ENCODE assay signal across 12 cellular contexts in the genomic region with DNA sequence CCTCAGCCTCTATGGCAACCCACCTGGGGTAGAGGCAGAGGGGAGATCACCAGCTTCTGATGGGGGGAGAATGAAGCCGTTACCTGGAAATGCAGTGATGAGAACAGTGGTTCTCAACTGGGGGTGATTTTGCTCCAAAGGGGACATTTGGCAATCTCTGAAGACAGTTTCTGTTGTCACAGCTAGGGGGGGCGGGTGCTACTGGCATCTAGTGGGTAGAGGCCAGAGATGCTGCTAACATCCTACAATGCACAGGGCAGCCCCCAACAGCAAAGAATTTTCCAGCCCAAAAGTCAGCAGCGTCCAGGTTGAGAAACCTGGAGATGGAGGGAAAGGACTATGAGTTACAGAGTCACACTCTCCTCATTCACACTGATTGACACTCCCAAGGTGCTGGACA.
DNase-seq lines count a peak whose midpoint lies in the region; ATAC-seq, FAIRE-seq and TF ChIP-seq lines count a peak whose summit lies in the region.
"Had no signal": no experiment of that assay in that cellular context is flagged by ENCODE, and none has a peak within 500 bp of the region (broad histone marks: within the 10 kb centered on the region; RNA-seq: fewer than 3 reads in every experiment).

No MANE protein-coding gene starts in this region.

- H3K4me1 Mint-ChIP-seq in H9: peaks cover 26 to 31% of the 10 kb centered on the region in 2 experiments
- H3K4me1 Mint-ChIP-seq: naive thymus-derived CD4-positive, alpha-beta T cell had no signal

- no peaks in the 10 kb centered on the region for H3K36me3 ChIP-seq in HepG2 (replicated peaks in 1 of 2; ENCODE audit: control insufficient read depth in 1 of 2, insufficient read depth in 2 of 2, low read length in 2 of 2)
- H3K36me3 ChIP-seq: colonic mucosa, HAP-1 had no signal

- H2BK20ac ChIP-seq in H9 (ENCODE audit: low read depth, low read length, poor library complexity, severe bottlenecking): no peak overlapping the region

- no CpG with 5 or more reads among the region's 3 CpGs for WGBS in H9 (ENCODE audit: extremely low coverage, insufficient read length, low lambda C conversion rate)
- WGBS in HepG2 (ENCODE audit: low lambda C conversion rate): 32% methylated on average over 3 of the region's 3 CpGs

- H3K4me1 ChIP-seq in H9 (ENCODE audit: insufficient read depth, low read length): no peaks in the 10 kb centered on the region; the same call in 1 of the 2 replicates
- peaks cover 17% of the 10 kb centered on the region for H3K4me1 ChIP-seq in HepG2 (ENCODE audit: insufficient read depth, low read length)
- H3K4me1 ChIP-seq: colonic mucosa, HAP-1 had no signal

- H2BK12ac ChIP-seq in H9 (ENCODE audit: insufficient read length, low read depth, low read length): no peak overlapping the region

- no peaks in the 10 kb centered on the region for H3K79me2 ChIP-seq in H9 (ENCODE audit: insufficient read depth, low read length)
- H3K79me2 ChIP-seq in HepG2 (ENCODE audit: insufficient read depth, low read length): no peaks in the 10 kb centered on the region

- H3K27ac ChIP-seq in H9 (ENCODE audit: insufficient read length, low read depth, low read length) (no peak overlapping the region), HepG2 (ENCODE audit: extremely low read length, insufficient read depth, low read length) (no peak overlapping the region)
- H3K27ac ChIP-seq: colonic mucosa had no signal

- no peak overlapping the region for H3K56ac ChIP-seq in H9 (ENCODE audit: insufficient read length, low read depth, low read length)

- H4K20me1 ChIP-seq in H9 (ENCODE audit: control insufficient read depth, insufficient read depth, insufficient read length) (no peaks in the 10 kb centered on the region), HepG2 (ENCODE audit: insufficient read depth, low read length) (no peaks in the 10 kb centered on the region)

- no peak overlapping the region for H4K5ac ChIP-seq in H9 (ENCODE audit: insufficient read length, low read depth, low read length)

- CTCF ChIA-PET in HepG2 (lab: Yijun Ruan, JAX; ENCODE audit: low intra/inter-chr PET ratio, low total read pairs): no interaction called here

- H2BK5ac ChIP-seq in H9 (ENCODE audit: insufficient read length, low read length): no peak overlapping the region

- in situ Hi-C loops in astrocyte of the cerebellum (cut with HindIII; ENCODE audit: low sequenced_read_pairs) (loop anchor here (25.0 kb wide), 1 partner anchor 286 kb away; no protein-coding TSS in a partner anchor), HepG2 (cut with HindIII; ENCODE audit: extremely low pct_ligation_motif_present, low pct_unique_long_range_greater_than_20kb) (no loop called here)

- BruUV-seq in HepG2 (replicated peaks; lab: Mats Ljungman, UMichigan): no TSS peak

- no peak overlapping the region for H3T11ph ChIP-seq in H9 (ENCODE audit: low read length)

- H3K4me3 ChIP-seq in astrocyte of the cerebellum (ENCODE audit: low read depth, low read length) (no peak overlapping the region), HepG2 (replicated peaks in 1 of 3; ENCODE audit: insufficient read depth in 1 of 3, low read depth in 2 of 3, low read length in 3 of 3) (no peak overlapping the region)
- H3K4me3 ChIP-seq: colonic mucosa, HAP-1 had no signal

- peak; percentile 75 for ATAC-seq in HepG2
- ATAC-seq in GM18520 (IDR thresholded peaks at IDR 0.05; ENCODE audit: unreplicated experiment): no peak
- ATAC-seq: naive thymus-derived CD4-positive, alpha-beta T cell had no signal

- no peak for TF ChIP-seq RAD21 in HepG2 (CRISPR knock-in tag; IDR thresholded peaks at IDR 0.05)

- H3K9ac ChIP-seq in H9 (ENCODE audit: extremely low read depth, insufficient read length, low read length) (no peak overlapping the region), HepG2 (ENCODE audit: insufficient read depth, low read depth, low read length) (no peak overlapping the region)

- no peak overlapping the region for H3K14ac ChIP-seq in H9 (ENCODE audit: insufficient read depth, low read length)

- no peaks in the 10 kb centered on the region; a peak in 1 of 7 replicates for H3K36me3 Mint-ChIP-seq in H9 (ENCODE audit: insufficient read depth in 1 of 3, low read depth in 3 of 3)

- H3K27ac Mint-ChIP-seq in H9: no peak overlapping the region

- H3K4ac ChIP-seq in H9 (ENCODE audit: low read depth, low read length): no peak overlapping the region

- TF ChIP-seq CTCF in AG09319 (IDR thresholded peaks at IDR 0.05; ENCODE audit: low read depth, low read length) (peak; percentile 12), H9 (conservative IDR thresholded peaks at IDR 0.05) (peak; percentile 51), astrocyte of the cerebellum (IDR thresholded peaks at IDR 0.05; ENCODE audit: low read depth, low read length, missing control alignments) (peak; percentile 2), HepG2 (CRISPR knock-in tag; IDR thresholded peaks at IDR 0.05) (no peak)

- no peak overlapping the region for H3K23ac ChIP-seq in H9 (ENCODE audit: insufficient read length, low read depth, low read length)

- H2BK15ac ChIP-seq in H9 (ENCODE audit: low read depth, low read length): no peak overlapping the region

- no peaks in the 10 kb centered on the region for H3K79me1 ChIP-seq in H9 (ENCODE audit: insufficient read depth, low read depth, low read length, poor library complexity, severe bottlenecking)

- H2AFZ ChIP-seq in H9 (ENCODE audit: low read length): no peak overlapping the region
- no peak overlapping the region for H2AFZ ChIP-seq in HepG2 (ENCODE audit: low read length)

- H4K8ac ChIP-seq in H9 (replicated peaks; ENCODE audit: insufficient read length, low read depth, low read length): no peak overlapping the region

- H3K9me3 Mint-ChIP-seq in H9: no peaks in the 10 kb centered on the region
- H3K9me3 Mint-ChIP-seq: naive thymus-derived CD4-positive, alpha-beta T cell had no signal

- no peaks in the 10 kb centered on the region for H3K27me3 ChIP-seq in H9 (ENCODE audit: insufficient read depth, low read length)
- H3K27me3 ChIP-seq in HepG2 (ENCODE audit: control insufficient read depth in 1 of 2, insufficient read depth in 2 of 2, low read length in 2 of 2): no peaks in the 10 kb centered on the region; a peak in 1 of 5 replicates
- H3K27me3 ChIP-seq: colonic mucosa had no signal

- no peaks in the 10 kb centered on the region for H3K23me2 ChIP-seq in H9 (ENCODE audit: insufficient read length, low read depth, low read length, poor library complexity, severe bottlenecking)

- no peak overlapping the region for H4K91ac ChIP-seq in H9 (ENCODE audit: insufficient read length, low read depth, low read length)

- no peak for FAIRE-seq in HepG2 (lab: Jason Lieb, UNC)

- H3K4me2 ChIP-seq in H9 (ENCODE audit: insufficient read depth, insufficient read length, low read length) (no peak overlapping the region), HepG2 (ENCODE audit: low read depth, low read length) (peak overlapping the region; percentile 49; the same call in 1 of the 2 replicates)

- no peak overlapping the region for H2AK5ac ChIP-seq in H9 (ENCODE audit: insufficient read length, low read length)

- H3K4me3 Mint-ChIP-seq in H9: no peak overlapping the region
- H3K4me3 Mint-ChIP-seq: naive thymus-derived CD4-positive, alpha-beta T cell had no signal

- no peaks in the 10 kb centered on the region for H3K9me3 ChIP-seq in H9 (ENCODE audit: control insufficient read depth, low read depth, low read length)
- no peaks in the 10 kb centered on the region for H3K9me3 ChIP-seq in HepG2 (ENCODE audit: low read length)
- H3K9me3 ChIP-seq: colonic mucosa, HAP-1 had no signal

- POLR2A ChIA-PET in HepG2 (lab: Yijun Ruan, JAX): no interaction called here

- TF ChIP-seq EP300 in HepG2 (IDR thresholded peaks at IDR 0.05; ENCODE audit: low read depth in 2 of 2, low read length in 2 of 2): no peak
- no peak for TF ChIP-seq EP300 in HepG2 (CRISPR knock-in tag; IDR thresholded peaks at IDR 0.05; ENCODE audit: borderline replicate concordance)

- DNase-seq in AG09319 (ENCODE audit: extremely low read depth, low read depth) (no peak), H9 (no peak), astrocyte of the cerebellum (ENCODE audit: low read depth) (no peak), HepG2 (ENCODE audit: low spot score) (no peak), RPMI8226 (no peak), NCI-H2107 (lab: John Stamatoyannopoulos, UW) (no peak), germinal center (ENCODE audit: low spot score) (no peak)
- DNase-seq: colonic mucosa; COR-L47; naive thymus-derived CD4-positive, alpha-beta T cell had no signal

- H3K18ac ChIP-seq in H9 (ENCODE audit: insufficient read length, low read depth, low read length): no peak overlapping the region

- intact Hi-C loops in HepG2 (cut with micrococcal nuclease; ENCODE audit: unreplicated experiment): no loop called here

- no peak for TF ChIP-seq POLR2A in HepG2 (IDR thresholded peaks at IDR 0.05; ENCODE audit: insufficient read depth in 1 of 2, low read depth in 2 of 2, low read length in 2 of 2)

- H3K27me3 Mint-ChIP-seq in H9 (ENCODE audit: low read depth): no peaks in the 10 kb centered on the region

- no peak overlapping the region for H2BK120ac ChIP-seq in H9 (ENCODE audit: low read depth, low read length, poor library complexity, severe bottlenecking)

TF ChIP-seq in HepG2, 621 proteins besides CTCF, POLR2A, EP300 and RAD21 (continues in another document):
- no peak for TF ChIP-seq KMT2B (CRISPR knock-in tag; IDR thresholded peaks at IDR 0.05)
- TF ChIP-seq ZSCAN9 (CRISPR knock-in tag; IDR thresholded peaks at IDR 0.05; ENCODE audit: borderline replicate concordance): no peak
- TF ChIP-seq ZNF547 (CRISPR knock-in tag; IDR thresholded peaks at IDR 0.05): no peak
- TF ChIP-seq, protein P1, sequence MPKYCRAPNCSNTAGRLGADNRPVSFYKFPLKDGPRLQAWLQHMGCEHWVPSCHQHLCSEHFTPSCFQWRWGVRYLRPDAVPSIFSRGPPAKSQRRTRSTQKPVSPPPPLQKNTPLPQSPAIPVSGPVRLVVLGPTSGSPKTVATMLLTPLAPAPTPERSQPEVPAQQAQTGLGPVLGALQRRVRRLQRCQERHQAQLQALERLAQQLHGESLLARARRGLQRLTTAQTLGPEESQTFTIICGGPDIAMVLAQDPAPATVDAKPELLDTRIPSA (CRISPR knock-in tag; IDR thresholded peaks at IDR 0.05; ENCODE audit: borderline replicate concordance): no peak
- no peak for TF ChIP-seq ZNF317 (CRISPR knock-in tag; IDR thresholded peaks at IDR 0.05)
- no peak for TF ChIP-seq CCDC6 (CRISPR knock-in tag; IDR thresholded peaks at IDR 0.05)
